9 cellular contexts compared by ENCODE assay signal in genomic region chr17:31510273-31511175, GRCh38.
DNase-seq lines count a peak whose midpoint lies in the region; ATAC-seq, FAIRE-seq and TF ChIP-seq lines count a peak whose summit lies in the region.
"Had no signal": no experiment of that assay in that cellular context is flagged by ENCODE, and none has a peak within 500 bp of the region (broad histone marks: within the 10 kb centered on the region; RNA-seq: fewer than 3 reads in every experiment).

No MANE protein-coding gene starts in this region.

- intact Hi-C loops in activated T-helper 2 cell treated with anti-CD3 and anti-CD28 coated beads, Interferon-gamma antibody, Interleukin-2, Interleukin-4, amounts not matched to agents 10 μg/mL and 5 μg/mL and 100 μg/mL, durations not matched to agents 14 hours and 24 hours and 36 hours (cut with micrococcal nuclease): no loop called here
- intact Hi-C loops in left ventricle myocardium superior (cut with micrococcal nuclease): no loop called here

- peaks cover 52% of the 10 kb centered on the region for H3K4me1 Mint-ChIP-seq in activated T-helper 2 cell treated with anti-CD3 and anti-CD28 coated beads, Interferon-gamma antibody, Interleukin-2, Interleukin-4, amounts not matched to agents 10 μg/mL and 5 μg/mL and 100 μg/mL, durations not matched to agents 14 hours and 24 hours and 36 hours (ENCODE audit: low read depth)
- peaks cover 83% of the 10 kb centered on the region for H3K4me1 Mint-ChIP-seq in stimulated activated effector memory CD8-positive, alpha-beta T cell treated with anti-CD3 and anti-CD28 coated beads, Interleukin-12 subunit alpha, Interleukin-12 subunit beta, amount 100 ng/mL, for 72 hours

- H3K4me3 ChIP-seq in SK-N-SH (ENCODE audit: low read depth in 2 of 2, low read length in 1 of 2): no peak overlapping the region

- no peaks in the 10 kb centered on the region for H3K9me3 ChIP-seq in SK-N-SH

- peak overlapping the region; percentile 100 for H3K27ac Mint-ChIP-seq in activated T-helper 2 cell treated with anti-CD3 and anti-CD28 coated beads, Interferon-gamma antibody, Interleukin-2, Interleukin-4, amounts not matched to agents 10 μg/mL and 5 μg/mL and 100 μg/mL, durations not matched to agents 14 hours and 24 hours and 36 hours
- H3K27ac Mint-ChIP-seq in stimulated activated effector memory CD8-positive, alpha-beta T cell treated with anti-CD3 and anti-CD28 coated beads, Interleukin-12 subunit alpha, Interleukin-12 subunit beta, amount 100 ng/mL, for 72 hours: peak overlapping the region; percentile 99

- H3K27me3 Mint-ChIP-seq in activated T-helper 2 cell treated with anti-CD3 and anti-CD28 coated beads, Interferon-gamma antibody, Interleukin-2, Interleukin-4, amounts not matched to agents 10 μg/mL and 5 μg/mL and 100 μg/mL, durations not matched to agents 14 hours and 24 hours and 36 hours (ENCODE audit: low read depth): no peaks in the 10 kb centered on the region

- peak overlapping the region; percentile 82 for H3K4me3 Mint-ChIP-seq in activated T-helper 2 cell treated with anti-CD3 and anti-CD28 coated beads, Interferon-gamma antibody, Interleukin-2, Interleukin-4, amounts not matched to agents 10 μg/mL and 5 μg/mL and 100 μg/mL, durations not matched to agents 14 hours and 24 hours and 36 hours (ENCODE audit: low read depth)
- peak overlapping the region; percentile 91 for H3K4me3 Mint-ChIP-seq in stimulated activated effector memory CD8-positive, alpha-beta T cell treated with anti-CD3 and anti-CD28 coated beads, Interleukin-12 subunit alpha, Interleukin-12 subunit beta, amount 100 ng/mL, for 72 hours

- H2AFZ ChIP-seq in SK-N-SH (ENCODE audit: low read depth): no peak overlapping the region

- TF ChIP-seq RAD21 in SK-N-SH (IDR thresholded peaks at IDR 0.05; ENCODE audit: low read length): no peak

- H3K9ac ChIP-seq in SK-N-SH: no peak overlapping the region

- no peaks in the 10 kb centered on the region for H4K20me1 ChIP-seq in SK-N-SH (ENCODE audit: insufficient read depth)

- POLR2A ChIA-PET in SK-N-SH (lab: Yijun Ruan, JAX): interaction anchor here (1.9 kb wide), 1 partner anchor 12 kb away, joined by 6 read pairs; no protein-coding TSS in a partner anchor

- H3K9me3 Mint-ChIP-seq in activated T-helper 2 cell treated with anti-CD3 and anti-CD28 coated beads, Interferon-gamma antibody, Interleukin-2, Interleukin-4, amounts not matched to agents 10 μg/mL and 5 μg/mL and 100 μg/mL, durations not matched to agents 14 hours and 24 hours and 36 hours: no peaks in the 10 kb centered on the region
- H3K9me3 Mint-ChIP-seq in stimulated activated effector memory CD8-positive, alpha-beta T cell treated with anti-CD3 and anti-CD28 coated beads, Interleukin-12 subunit alpha, Interleukin-12 subunit beta, amount 100 ng/mL, for 72 hours: no peaks in the 10 kb centered on the region

- H3K79me2 ChIP-seq in SK-N-SH (ENCODE audit: insufficient read depth): no peaks in the 10 kb centered on the region

- H3K4me2 ChIP-seq in SK-N-SH: no peak overlapping the region

- peaks cover 5% of the 10 kb centered on the region for H3K36me3 Mint-ChIP-seq in activated T-helper 2 cell treated with anti-CD3 and anti-CD28 coated beads, Interferon-gamma antibody, Interleukin-2, Interleukin-4, amounts not matched to agents 10 μg/mL and 5 μg/mL and 100 μg/mL, durations not matched to agents 14 hours and 24 hours and 36 hours (ENCODE audit: low read depth)
- peaks cover 7% of the 10 kb centered on the region for H3K36me3 Mint-ChIP-seq in stimulated activated effector memory CD8-positive, alpha-beta T cell treated with anti-CD3 and anti-CD28 coated beads, Interleukin-12 subunit alpha, Interleukin-12 subunit beta, amount 100 ng/mL, for 72 hours

- DNase-seq in SK-N-SH (no peak), left ventricle myocardium superior (peak; percentile 84), RCC 7860 (ENCODE audit: low spot score) (no peak), GM19238 (ENCODE audit: insufficient read length, low spot score) (no peak)
- DNase-seq in activated T-helper 2 cell treated with anti-CD3 and anti-CD28 coated beads, Interferon-gamma antibody, Interleukin-2, Interleukin-4, amounts not matched to agents 10 μg/mL and 5 μg/mL and 100 μg/mL, durations not matched to agents 14 hours and 24 hours and 36 hours (ENCODE audit: low spot score): no peak
- no peak for DNase-seq in stimulated activated effector memory CD8-positive, alpha-beta T cell treated with anti-CD3 and anti-CD28 coated beads, Interleukin-12 subunit alpha, Interleukin-12 subunit beta, amount 100 ng/mL, for 72 hours (ENCODE audit: low spot score in 2 of 2)

- no peak for TF ChIP-seq EP300 in SK-N-SH (IDR thresholded peaks at IDR 0.05; ENCODE audit: borderline replicate concordance in 1 of 2, low read depth in 1 of 2, low read length in 1 of 2)

- H3K9me2 ChIP-seq in SK-N-SH: no peaks in the 10 kb centered on the region

- CTCF ChIA-PET in SK-N-SH (lab: Yijun Ruan, JAX): interaction anchor here (0.9 to 5.1 kb wide), 8 partner anchors 11 to 132 kb away, joined by 3 to 24 read pairs (median 6); no protein-coding TSS in a partner anchor

- WGBS in SK-N-SH (ENCODE audit: low lambda C conversion rate): 75% methylated on average over 8 of the region's 14 CpGs

- no peak; the same call in 1 of the 2 replicates for TF ChIP-seq CTCF in SK-N-SH (IDR thresholded peaks at IDR 0.05)

- H3K4me1 ChIP-seq in SK-N-SH (ENCODE audit: control insufficient read depth in 1 of 2, insufficient read depth in 2 of 2, low read depth in 1 of 2, low read length in 1 of 2): peaks cover 0 to 51% of the 10 kb centered on the region in 2 experiments; a peak in 1 of 4 replicates

- H3K27me3 ChIP-seq in SK-N-SH (ENCODE audit: insufficient read depth): no peaks in the 10 kb centered on the region

- no peak for FAIRE-seq in RCC 7860 (lab: Jason Lieb, UNC)
- FAIRE-seq: endothelial cell of umbilical vein had no signal

- peak overlapping the region in 1 of 2 experiments; percentile 14; a peak in 1 of 4 replicates for H3K27ac ChIP-seq in SK-N-SH (ENCODE audit: low read depth in 2 of 2, low read length in 1 of 2)

- no peaks in the 10 kb centered on the region for H3F3A ChIP-seq in SK-N-SH (replicated peaks; ENCODE audit: insufficient read depth)

- ATAC-seq in SK-N-SH treated with all-trans-retinoic acid at 6 μM for 48 hours (no peak; the same call in 2 of the 3 replicates), left ventricle myocardium superior (peak; percentile 92), GM18867 (IDR thresholded peaks at IDR 0.05; ENCODE audit: unreplicated experiment) (no peak)
- ATAC-seq in stimulated activated effector memory CD8-positive, alpha-beta T cell treated with anti-CD3 and anti-CD28 coated beads, Interleukin-12 subunit alpha, Interleukin-12 subunit beta, amount 100 ng/mL, for 72 hours: no peak

- no peaks in the 10 kb centered on the region for H3K36me3 ChIP-seq in SK-N-SH (replicated peaks in 1 of 2; ENCODE audit: control insufficient read depth in 1 of 2, insufficient read depth in 2 of 2, low read length in 1 of 2)

TF ChIP-seq in SK-N-SH, 30 proteins besides CTCF, POLR2A, EP300 and RAD21:
- TF ChIP-seq GATA2 (CRISPR knock-in tag; IDR thresholded peaks at IDR 0.05): no peak
- TF ChIP-seq FOSL2 (IDR thresholded peaks at IDR 0.05; ENCODE audit: borderline replicate concordance, low read depth): peak; percentile 11; the same call in 1 of the 2 replicates

TF ChIP-seq in SK-N-SH treated with all-trans-retinoic acid at 6 μM for 48 hours, 23 proteins besides CTCF, POLR2A, EP300 and RAD21 (continues in another document):
- TF ChIP-seq CSRNP3 (CRISPR knock-in tag; IDR thresholded peaks at IDR 0.05): no peak
- no peak for TF ChIP-seq ZNF565 (CRISPR knock-in tag; conservative IDR thresholded peaks at IDR 0.05; ENCODE audit: low read depth)
- TF ChIP-seq TSHZ2 (CRISPR knock-in tag; IDR thresholded peaks at IDR 0.05): no peak
- TF ChIP-seq BACH2 (CRISPR knock-in tag; IDR thresholded peaks at IDR 0.05; ENCODE audit: borderline replicate concordance): no peak
- TF ChIP-seq OSR1 (CRISPR knock-in tag; IDR thresholded peaks at IDR 0.05): no peak
- TF ChIP-seq GLIS3 (CRISPR knock-in tag; IDR thresholded peaks at IDR 0.05): no peak
